18 cellular contexts compared by ENCODE assay signal in genomic region chr22:36015806-36016519, GRCh38. TPM values are rescaled to one million over a fixed set of nuclear protein-coding genes. Genes with fewer than 3 reads are reported as not detected.
DNase-seq lines count a peak whose midpoint lies in the region; ATAC-seq and TF ChIP-seq lines count a peak whose summit lies in the region.
"Had no signal": no experiment of that assay in that cellular context is flagged by ENCODE, and none has a peak within 500 bp of the region (broad histone marks: within the 10 kb centered on the region; RNA-seq: fewer than 3 reads in every experiment).

No MANE protein-coding gene starts in this region.

- no peak for ATAC-seq in HG02970 (IDR thresholded peaks at IDR 0.05; ENCODE audit: low FRiP score, unreplicated experiment)
- ATAC-seq: T-helper 17 cell had no signal

- no peak overlapping the region for H2BK20ac ChIP-seq in H9 (ENCODE audit: low read depth, low read length, poor library complexity, severe bottlenecking)

- no peak overlapping the region for H4K8ac ChIP-seq in H9 (replicated peaks; ENCODE audit: insufficient read length, low read depth, low read length)
- H4K8ac ChIP-seq in mesenchymal stem cell (ENCODE audit: low read length), result no peak overlapping the region

- H2BK120ac ChIP-seq in H9 (ENCODE audit: low read depth, low read length, poor library complexity, severe bottlenecking), result no peak overlapping the region
- H2BK120ac ChIP-seq in mesenchymal stem cell (ENCODE audit: low read depth, low read length), result no peak overlapping the region

- no peak for DNase-seq in H9
- no peak for DNase-seq in mesenchymal stem cell
- DNase-seq in suprapubic skin (ENCODE audit: low spot score in 2 of 2), result no peak
- DNase-seq in activated T-helper 1 cell treated with anti-CD3 and anti-CD28 coated beads, Interleukin-12 subunit alpha, Interleukin-12 subunit beta, Interleukin-2, Interleukin-4 antibody, amounts not matched to agents 30 ng/mL and 10 ng/mL and 1 ng/mL, durations not matched to agents 14 hours and 24 hours and 36 hours (ENCODE audit: low spot score), result no peak
- no peak for DNase-seq in NCI-H524 treated with DMSO at 0.1 percent for 48 hours (lab: John Stamatoyannopoulos, UW)
- no peak for DNase-seq in DMS79 (lab: John Stamatoyannopoulos, UW)
- DNase-seq: activated CD4-positive, alpha-beta T cell treated with anti-CD3 and anti-CD28 coated beads for 1 hour; activated naive CD4-positive, alpha-beta T cell treated with anti-CD3 and anti-CD28 coated beads for 36 hours; brain microvascular endothelial cell; DMS 273 treated with DMSO at 0.1 percent for 48 hours; MG63; midbrain; NCI-H2029; NCI-H69; substantia nigra; T-helper 17 cell had no signal

- H3K4me2 ChIP-seq in H9 (ENCODE audit: insufficient read depth, insufficient read length, low read length) (no peak overlapping the region), mesenchymal stem cell (ENCODE audit: low read length, poor library complexity, severe bottlenecking) (no peak overlapping the region)

- H3K18ac ChIP-seq in H9 (ENCODE audit: insufficient read length, low read depth, low read length) (no peak overlapping the region), mesenchymal stem cell (ENCODE audit: low read depth in 1 of 2, low read length in 2 of 2) (no peak overlapping the region)

- H2BK5ac ChIP-seq in H9 (ENCODE audit: insufficient read length, low read length), result no peak overlapping the region
- H2BK5ac ChIP-seq in mesenchymal stem cell (ENCODE audit: low read depth, low read length, poor library complexity, severe bottlenecking), result no peak overlapping the region

- H3K4me1 ChIP-seq in H9 (ENCODE audit: insufficient read depth, low read length), result peaks cover 3% of the 10 kb centered on the region
- H3K4me1 ChIP-seq in esophagus (ENCODE audit: control insufficient read depth in 2 of 2, insufficient read depth in 2 of 2, low read length in 1 of 2), result peaks cover 0 to 3% of the 10 kb centered on the region in 2 donors
- H3K4me1 ChIP-seq in mesenchymal stem cell (ENCODE audit: control insufficient read depth, insufficient read depth, low read depth, low read length), result peaks cover 2% of the 10 kb centered on the region
- peaks cover 45% of the 10 kb centered on the region for H3K4me1 ChIP-seq in suprapubic skin

- no peak overlapping the region for H3T11ph ChIP-seq in H9 (ENCODE audit: low read length)

- H2AFZ ChIP-seq in H9 (ENCODE audit: low read length) (no peak overlapping the region), mesenchymal stem cell (ENCODE audit: low read depth, low read length) (no peak overlapping the region)

- no peak overlapping the region for H2BK12ac ChIP-seq in H9 (ENCODE audit: insufficient read length, low read depth, low read length)
- H2BK12ac ChIP-seq in mesenchymal stem cell (ENCODE audit: low read length in 2 of 2), result no peak overlapping the region

- H3K14ac ChIP-seq in H9 (ENCODE audit: insufficient read depth, low read length), result no peak overlapping the region
- H3K14ac ChIP-seq in mesenchymal stem cell (ENCODE audit: low read length in 2 of 2), result no peak overlapping the region

- peaks cover 5% of the 10 kb centered on the region for H3K79me1 ChIP-seq in H9 (ENCODE audit: insufficient read depth, low read depth, low read length, poor library complexity, severe bottlenecking)
- H3K79me1 ChIP-seq in mesenchymal stem cell (replicated peaks; ENCODE audit: low read length, poor library complexity, severe bottlenecking), result peaks cover 14% of the 10 kb centered on the region

- no peak for TF ChIP-seq EP300 in suprapubic skin (IDR thresholded peaks at IDR 0.05)

- H3K4ac ChIP-seq in H9 (ENCODE audit: low read depth, low read length) (no peak overlapping the region), mesenchymal stem cell (ENCODE audit: low read depth in 1 of 2, low read length in 2 of 2) (no peak overlapping the region)

- peaks cover 0 to 2% of the 10 kb centered on the region in 2 experiments; a peak in 1 of 5 replicates for H3K9me3 Mint-ChIP-seq in H9
- H3K9me3 Mint-ChIP-seq in activated T-helper 1 cell treated with anti-CD3 and anti-CD28 coated beads, Interleukin-12 subunit alpha, Interleukin-12 subunit beta, Interleukin-2, Interleukin-4 antibody, amounts not matched to agents 30 ng/mL and 10 ng/mL and 1 ng/mL, durations not matched to agents 14 hours and 24 hours and 36 hours, result no peaks in the 10 kb centered on the region
- H3K9me3 Mint-ChIP-seq: activated naive CD4-positive, alpha-beta T cell treated with anti-CD3 and anti-CD28 coated beads for 36 hours had no signal

- H2AK5ac ChIP-seq in H9 (ENCODE audit: insufficient read length, low read length) (no peak overlapping the region), mesenchymal stem cell (ENCODE audit: low read length, severe bottlenecking) (no peak overlapping the region)

- H3K23me2 ChIP-seq in H9 (ENCODE audit: insufficient read length, low read depth, low read length, poor library complexity, severe bottlenecking), result no peaks in the 10 kb centered on the region

- H3K4me3 ChIP-seq in esophagus (ENCODE audit: low read depth in 1 of 2, low read length in 2 of 2), result no peak overlapping the region
- no peak overlapping the region for H3K4me3 ChIP-seq in mesenchymal stem cell (ENCODE audit: insufficient read depth in 1 of 2, low read depth in 1 of 2, low read length in 2 of 2)
- H3K4me3 ChIP-seq in suprapubic skin, result no peak overlapping the region
- H3K4me3 ChIP-seq: MG63 had no signal

- H4K20me1 ChIP-seq in H9 (ENCODE audit: control insufficient read depth, insufficient read depth, insufficient read length), result no peaks in the 10 kb centered on the region

- no peaks in the 10 kb centered on the region for H3K27me3 Mint-ChIP-seq in H9 (ENCODE audit: low read depth)
- H3K27me3 Mint-ChIP-seq in activated T-helper 1 cell treated with anti-CD3 and anti-CD28 coated beads, Interleukin-12 subunit alpha, Interleukin-12 subunit beta, Interleukin-2, Interleukin-4 antibody, amounts not matched to agents 30 ng/mL and 10 ng/mL and 1 ng/mL, durations not matched to agents 14 hours and 24 hours and 36 hours (ENCODE audit: insufficient read depth), result peaks cover 14% of the 10 kb centered on the region

- no peak overlapping the region for H2BK15ac ChIP-seq in H9 (ENCODE audit: low read depth, low read length)
- H2BK15ac ChIP-seq in mesenchymal stem cell (ENCODE audit: low read depth, poor library complexity, severe bottlenecking), result no peak overlapping the region

- no peak overlapping the region for H3K56ac ChIP-seq in H9 (ENCODE audit: insufficient read length, low read depth, low read length)

- H3K36me3 ChIP-seq in esophagus (ENCODE audit: control insufficient read depth in 2 of 2, insufficient read depth in 2 of 2, low read length in 1 of 2) (no peaks in the 10 kb centered on the region), mesenchymal stem cell (ENCODE audit: control insufficient read depth in 1 of 2, insufficient read depth in 2 of 2, low read depth in 1 of 2, low read length in 2 of 2) (no peaks in the 10 kb centered on the region), suprapubic skin (no peaks in the 10 kb centered on the region)
- H3K36me3 ChIP-seq: brain microvascular endothelial cell had no signal

- intact Hi-C loops in activated T-helper 1 cell treated with anti-CD3 and anti-CD28 coated beads, Interleukin-12 subunit alpha, Interleukin-12 subunit beta, Interleukin-2, Interleukin-4 antibody, amounts not matched to agents 30 ng/mL and 10 ng/mL and 1 ng/mL, durations not matched to agents 14 hours and 24 hours and 36 hours (cut with micrococcal nuclease), result no loop called here

- H3K9me3 ChIP-seq in H9 (ENCODE audit: control insufficient read depth, low read depth, low read length) (no peaks in the 10 kb centered on the region), esophagus (ENCODE audit: control insufficient read depth in 2 of 2, insufficient read depth in 1 of 2, low read depth in 1 of 2, low read length in 1 of 2) (no peaks in the 10 kb centered on the region), mesenchymal stem cell (ENCODE audit: control insufficient read depth, low read length) (no peaks in the 10 kb centered on the region), suprapubic skin (no peaks in the 10 kb centered on the region)

- no peak overlapping the region for H4K5ac ChIP-seq in H9 (ENCODE audit: insufficient read length, low read depth, low read length)

- H3K9ac ChIP-seq in H9 (ENCODE audit: extremely low read depth, insufficient read length, low read length), result peak overlapping the region; percentile 14
- H3K9ac ChIP-seq in mesenchymal stem cell (ENCODE audit: low read length), result peak overlapping the region; percentile 1

- H3K23ac ChIP-seq in H9 (ENCODE audit: insufficient read length, low read depth, low read length) (no peak overlapping the region), mesenchymal stem cell (ENCODE audit: low read length in 2 of 2) (no peak overlapping the region)

- no peak for TF ChIP-seq POLR2A in suprapubic skin (IDR thresholded peaks at IDR 0.05)

- peaks cover 23% of the 10 kb centered on the region; the same call in 1 of the 2 replicates for H3K79me2 ChIP-seq in H9 (ENCODE audit: insufficient read depth, low read length)

- WGBS in H9 (ENCODE audit: extremely low coverage, insufficient read length, low lambda C conversion rate), result no CpG with 5 or more reads among the region's 2 CpGs
- WGBS in esophagus, 2 donors, result 27 to 41% methylated on average over 2 of the region's 2 CpGs
- 55% methylated on average over 2 of the region's 2 CpGs for WGBS in mesenchymal stem cell
- WGBS in suprapubic skin, result 47% methylated on average over 2 of the region's 2 CpGs

- H3K27ac Mint-ChIP-seq in H9, result peak overlapping the region; percentile 67 to 93 (median 82); a peak in 6 of 7 replicates
- H3K27ac Mint-ChIP-seq in activated T-helper 1 cell treated with anti-CD3 and anti-CD28 coated beads, Interleukin-12 subunit alpha, Interleukin-12 subunit beta, Interleukin-2, Interleukin-4 antibody, amounts not matched to agents 30 ng/mL and 10 ng/mL and 1 ng/mL, durations not matched to agents 14 hours and 24 hours and 36 hours, result no peak overlapping the region
- H3K27ac Mint-ChIP-seq: activated naive CD4-positive, alpha-beta T cell treated with anti-CD3 and anti-CD28 coated beads for 36 hours; T-helper 17 cell had no signal

- H4K91ac ChIP-seq in H9 (ENCODE audit: insufficient read length, low read depth, low read length) (no peak overlapping the region), mesenchymal stem cell (ENCODE audit: low read length) (no peak overlapping the region)

- no peak overlapping the region for H3K4me3 Mint-ChIP-seq in H9
- H3K4me3 Mint-ChIP-seq in activated T-helper 1 cell treated with anti-CD3 and anti-CD28 coated beads, Interleukin-12 subunit alpha, Interleukin-12 subunit beta, Interleukin-2, Interleukin-4 antibody, amounts not matched to agents 30 ng/mL and 10 ng/mL and 1 ng/mL, durations not matched to agents 14 hours and 24 hours and 36 hours, result no peak overlapping the region
- H3K4me3 Mint-ChIP-seq: activated naive CD4-positive, alpha-beta T cell treated with anti-CD3 and anti-CD28 coated beads for 36 hours; T-helper 17 cell had no signal

- peaks cover 0 to 2% (median 2%) of the 10 kb centered on the region in 3 experiments; a peak in 4 of 7 replicates for H3K36me3 Mint-ChIP-seq in H9 (ENCODE audit: insufficient read depth in 1 of 3, low read depth in 3 of 3)
- H3K36me3 Mint-ChIP-seq in activated T-helper 1 cell treated with anti-CD3 and anti-CD28 coated beads, Interleukin-12 subunit alpha, Interleukin-12 subunit beta, Interleukin-2, Interleukin-4 antibody, amounts not matched to agents 30 ng/mL and 10 ng/mL and 1 ng/mL, durations not matched to agents 14 hours and 24 hours and 36 hours (ENCODE audit: low read depth), result no peaks in the 10 kb centered on the region

- H3K27me3 ChIP-seq in H9 (ENCODE audit: insufficient read depth, low read length) (no peaks in the 10 kb centered on the region), esophagus (ENCODE audit: control insufficient read depth in 1 of 2, insufficient read depth in 2 of 2, low read length in 2 of 2) (no peaks in the 10 kb centered on the region), mesenchymal stem cell (ENCODE audit: control insufficient read depth in 1 of 2, insufficient read depth in 1 of 2, low read length in 2 of 2) (no peaks in the 10 kb centered on the region), suprapubic skin (no peaks in the 10 kb centered on the region)
- H3K27me3 ChIP-seq: brain microvascular endothelial cell, MG63 had no signal

- peaks cover 50 to 56% of the 10 kb centered on the region in 2 experiments for H3K4me1 Mint-ChIP-seq in H9
- H3K4me1 Mint-ChIP-seq in activated T-helper 1 cell treated with anti-CD3 and anti-CD28 coated beads, Interleukin-12 subunit alpha, Interleukin-12 subunit beta, Interleukin-2, Interleukin-4 antibody, amounts not matched to agents 30 ng/mL and 10 ng/mL and 1 ng/mL, durations not matched to agents 14 hours and 24 hours and 36 hours (ENCODE audit: low read depth), result no peaks in the 10 kb centered on the region

- no peak overlapping the region for H3K27ac ChIP-seq in H9 (ENCODE audit: insufficient read length, low read depth, low read length)
- H3K27ac ChIP-seq in esophagus (ENCODE audit: low read depth in 2 of 2, low read length in 1 of 2), result peak overlapping the region; percentile 49 to 54
- H3K27ac ChIP-seq in mesenchymal stem cell (ENCODE audit: low read length, poor library complexity, severe bottlenecking), result no peak overlapping the region
- H3K27ac ChIP-seq in suprapubic skin, result peak overlapping the region; percentile 2
- H3K27ac ChIP-seq: brain microvascular endothelial cell had no signal

- no peak for TF ChIP-seq CTCF in H9 (conservative IDR thresholded peaks at IDR 0.05)
- TF ChIP-seq CTCF in suprapubic skin (IDR thresholded peaks at IDR 0.05), result no peak

RNA-seq across cellular contexts. Expression of gene RBFOX2, which starts 12.7 kb away (rescaled TPM):
- total RNA-seq in H9 (2021) (82.3 and 84.7 TPM in 2 replicates), suprapubic skin (10 to 100 TPM; 46.6 to 82.7 (median 62.1) TPM)
- polyA plus RNA-seq in esophagus, result 10 to 100 TPM; 22.6 to 31.1 TPM
- 115 TPM for polyA plus RNA-seq in mesenchymal stem cell (2013, experiment 1 of 2)
- polyA plus RNA-seq in mesenchymal stem cell (2013, experiment 2 of 2), result 114 TPM
- 3.7 and 3.8 TPM in 2 replicates for total RNA-seq in activated T-helper 1 cell treated with anti-CD3 and anti-CD28 coated beads, Interleukin-12 subunit alpha, Interleukin-12 subunit beta, Interleukin-2, Interleukin-4 antibody, amounts not matched to agents 30 ng/mL and 10 ng/mL and 1 ng/mL, durations not matched to agents 14 hours and 24 hours and 36 hours

Comparison
In these comparisons a context has a peak if more than half of its experiments do, and no peak if none do; other contexts are left out.
1. H3K27ac ChIP-seq: peak in esophagus (2 of 2) and suprapubic skin (single experiment); none in H9 (single experiment) and mesenchymal stem cell (single experiment).